In genomic region chr12:121981456-121981855, GRCh38 we compare ENCODE assay signal across 19 cellular contexts. TPM values are rescaled to one million over a fixed set of nuclear protein-coding genes. Genes with fewer than 3 reads are reported as not detected.
DNase-seq lines count a peak whose midpoint lies in the region; ATAC-seq, FAIRE-seq and TF ChIP-seq lines count a peak whose summit lies in the region.
"Had no signal": no experiment of that assay in that cellular context is flagged by ENCODE, and none has a peak within 500 bp of the region (broad histone marks: within the 10 kb centered on the region; RNA-seq: fewer than 3 reads in every experiment).

No MANE protein-coding gene starts in this region.

- peak overlapping the region in 3 of 8 donors; percentile 15 to 92 (median 49) for H3K4me3 Mint-ChIP-seq in naive B cell
- H3K4me3 Mint-ChIP-seq: CD4-positive, alpha-beta memory T cell; HFFc6 had no signal

- intact Hi-C loops in OCI-LY7 (cut with micrococcal nuclease; ENCODE audit: unreplicated experiment): loop anchor here (2.0 kb wide), 1 partner anchor 179 kb away; no protein-coding TSS in a partner anchor

- peaks cover 66% of the 10 kb centered on the region for H3F3A ChIP-seq in DOHH2 (ENCODE audit: control insufficient read depth, insufficient read depth)

- ATAC-seq in naive B cell (ENCODE audit: low read depth in 2 of 2) (no peak), left lobe of liver (no peak), HG03025 (IDR thresholded peaks at IDR 0.05; ENCODE audit: low FRiP score, unreplicated experiment) (no peak)

- H3K27me3 Mint-ChIP-seq in naive B cell: no peaks in the 10 kb centered on the region
- H3K27me3 Mint-ChIP-seq: CD4-positive, alpha-beta memory T cell had no signal

- H3K9me3 ChIP-seq in DOHH2 (ENCODE audit: control insufficient read depth, insufficient read depth, low read length) (no peaks in the 10 kb centered on the region), OCI-LY7 (ENCODE audit: low read length) (no peaks in the 10 kb centered on the region)
- H3K9me3 ChIP-seq: A549 had no signal

- no peaks in the 10 kb centered on the region for H4K20me1 ChIP-seq in DOHH2 (ENCODE audit: control insufficient read depth, insufficient read depth, low read depth, low read length)
- no peaks in the 10 kb centered on the region for H4K20me1 ChIP-seq in OCI-LY7 (ENCODE audit: insufficient read depth, low read length)

- no peak for FAIRE-seq in D721Med (lab: Jason Lieb, UNC)
- FAIRE-seq: A549, GM12892, H1, K562 had no signal

- peaks cover 80% of the 10 kb centered on the region for H3K4me1 ChIP-seq in DOHH2 (ENCODE audit: control insufficient read depth, low read length)
- peaks cover 84% of the 10 kb centered on the region for H3K4me1 ChIP-seq in OCI-LY7 (ENCODE audit: insufficient read depth, low read length, poor library complexity, severe bottlenecking)
- H3K4me1 ChIP-seq: A549 had no signal

- H3K36me3 Mint-ChIP-seq in naive B cell: no peaks in the 10 kb centered on the region
- H3K36me3 Mint-ChIP-seq: CD4-positive, alpha-beta memory T cell had no signal

- peaks cover 14% of the 10 kb centered on the region for H3K36me3 ChIP-seq in DOHH2 (ENCODE audit: control insufficient read depth, low read length)
- H3K36me3 ChIP-seq in OCI-LY7 (ENCODE audit: insufficient read depth, low read length): 0 out of 2 replicates have a peak, but pooled peaks cover 4% of the 10 kb centered on the region

- peak overlapping the region; percentile 76 for H3K4me2 ChIP-seq in DOHH2 (ENCODE audit: low read length)
- peak overlapping the region; percentile 74 for H3K4me2 ChIP-seq in OCI-LY7 (ENCODE audit: low read length)
- H3K4me2 ChIP-seq: A549 had no signal

- TF ChIP-seq CTCF in DOHH2 (IDR thresholded peaks at IDR 0.05; ENCODE audit: low read depth, low read length, poor library complexity, severe bottlenecking): no peak
- no peak for TF ChIP-seq CTCF in OCI-LY7 (conservative IDR thresholded peaks at IDR 0.05; ENCODE audit: low read length)
- TF ChIP-seq CTCF in D721Med (IDR thresholded peaks at IDR 0.05; ENCODE audit: insufficient read depth, missing control alignments): no peak

- BruUV-seq in OCI-LY7 (replicated peaks; lab: Mats Ljungman, UMichigan): no TSS peak

- peak overlapping the region; percentile 63 for H3K4me3 ChIP-seq in DOHH2 (ENCODE audit: low read length)
- H3K4me3 ChIP-seq in OCI-LY7 (ENCODE audit: low read depth, low read length, poor library complexity, severe bottlenecking): peak overlapping the region; percentile 13
- H3K4me3 ChIP-seq: A549, K562 had no signal

- DNase-seq in OCI-LY7 (ENCODE audit: low spot score) (no peak), naive B cell (no peak), left lobe of liver (ENCODE audit: low spot score) (no peak), NCI-H1436 treated with DMSO at 0.1 percent for 48 hours (lab: John Stamatoyannopoulos, UW) (no peak), D721Med (ENCODE audit: insufficient read length, low spot score) (no peak)
- DNase-seq: C1 segment of cervical spinal cord; CD4-positive, alpha-beta memory T cell; DMS153; DMS79 treated with DMSO at 0.1 percent for 48 hours; GDM1; HCEC 1CT; HFFc6 had no signal

- CTCF ChIA-PET in OCI-LY7 (lab: Charles Lee; ENCODE audit: unreplicated experiment): interaction anchor here (0.9 kb wide), 1 partner anchor 28 kb away, joined by 3 read pairs; no protein-coding TSS in a partner anchor

- H3K4me1 Mint-ChIP-seq in naive B cell: peaks cover 46 to 61% (median 50%) of the 10 kb centered on the region in 3 donors

- no peaks in the 10 kb centered on the region for H3K9me3 Mint-ChIP-seq in naive B cell
- H3K9me3 Mint-ChIP-seq: CD4-positive, alpha-beta memory T cell; HFFc6 had no signal

- peak overlapping the region; percentile 96 for H3K27ac ChIP-seq in DOHH2 (ENCODE audit: low read depth, low read length)
- peak overlapping the region; percentile 99 for H3K27ac ChIP-seq in OCI-LY7 (ENCODE audit: low read depth, low read length, poor library complexity, severe bottlenecking)
- H3K27ac ChIP-seq: A549, HL-60 had no signal

- H3K79me2 ChIP-seq in DOHH2 (ENCODE audit: control insufficient read depth, low read length) (no peaks in the 10 kb centered on the region), OCI-LY7 (ENCODE audit: insufficient read depth, low read depth, low read length) (peaks cover 3% of the 10 kb centered on the region; the same call in 1 of the 2 replicates)

- H3K27ac Mint-ChIP-seq in naive B cell: peak overlapping the region; percentile 44 to 98 (median 72)
- H3K27ac Mint-ChIP-seq: CD4-positive, alpha-beta memory T cell; HFFc6 had no signal

- H3K9me2 ChIP-seq in DOHH2 (replicated peaks; ENCODE audit: control insufficient read depth, low read length) (no peaks in the 10 kb centered on the region), OCI-LY7 (ENCODE audit: insufficient read depth, low read length) (no peaks in the 10 kb centered on the region)

- H3K27me3 ChIP-seq in DOHH2 (ENCODE audit: control insufficient read depth, low read length): no peaks in the 10 kb centered on the region

- no peak overlapping the region for H2AFZ ChIP-seq in OCI-LY7 (ENCODE audit: low read length)

- POLR2A ChIA-PET in OCI-LY7 (lab: Charles Lee): interaction anchor here (0.8 to 8.3 kb wide), 9 partner anchors 9 to 687 kb away, joined by 3 to 187 read pairs (median 6); no protein-coding TSS in a partner anchor

RNA-seq across cellular contexts. Expression of gene BCL7A, which starts 40.2 kb away (rescaled TPM):
- total RNA-seq in OCI-LY7 (2014; rRNA removed; shearing (Covaris generic)): 66.2 and 76.2 TPM in 2 replicates
- 84.7 and 100 TPM in 2 replicates for total RNA-seq in OCI-LY7 (2022)
- polyA plus RNA-seq in naive B cell (ENCODE audit: low read depth in 6 of 6): 100 to 1,000 TPM in 3 of 6 donors, 10 to 100 TPM in 3; 65.2 to 135 (median 87.0) TPM
- 5.2 TPM for total RNA-seq in left lobe of liver

Comparison
In these comparisons a context has a peak if more than half of its experiments do, and no peak if none do; other contexts are left out.
1. RNA of gene BCL7A, which starts 40.2 kb away (total RNA-seq): 66.2 to 100 TPM in OCI-LY7; 5.2 TPM in left lobe of liver (single experiment); every median in the first group is over 10 times any median in the second.